In the genomic region with DNA sequence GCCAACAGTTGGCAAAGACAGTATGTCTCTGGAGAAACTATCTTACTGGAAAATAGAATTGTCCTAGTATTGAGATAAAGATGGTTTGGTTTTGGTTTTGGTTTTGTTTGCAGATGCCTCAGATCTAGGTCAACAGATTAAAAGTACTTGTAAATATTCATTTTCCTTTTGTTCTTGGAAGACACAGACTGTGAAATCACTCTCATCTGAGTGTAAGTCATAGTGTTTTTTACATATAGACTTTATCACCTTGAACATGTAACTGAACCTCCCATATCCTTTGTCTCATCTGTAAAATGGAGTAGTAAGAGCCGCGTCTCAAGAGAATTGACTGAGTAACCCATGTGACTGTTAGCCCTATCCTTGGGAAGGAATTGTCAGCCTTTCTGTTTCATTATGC, we compare ENCODE assay signal across 15 cellular contexts. TPM values are rescaled to one million over a fixed set of nuclear protein-coding genes. Genes with fewer than 3 reads are reported as not detected.
DNase-seq lines count a peak whose midpoint lies in the region; ATAC-seq and TF ChIP-seq lines count a peak whose summit lies in the region.
"Had no signal": no experiment of that assay in that cellular context is flagged by ENCODE, and none has a peak within 500 bp of the region (broad histone marks: within the 10 kb centered on the region; RNA-seq: fewer than 3 reads in every experiment).

No MANE protein-coding gene starts in this region.

- H3K27me3 ChIP-seq in suprapubic skin, result no peaks in the 10 kb centered on the region

- no peaks in the 10 kb centered on the region for H3K27me3 Mint-ChIP-seq in activated naive CD4-positive, alpha-beta T cell treated with anti-CD3 and anti-CD28 coated beads for 36 hours (ENCODE audit: low read depth)
- no peaks in the 10 kb centered on the region for H3K27me3 Mint-ChIP-seq in T-cell
- no peaks in the 10 kb centered on the region for H3K27me3 Mint-ChIP-seq in stimulated activated naive CD8-positive, alpha-beta T cell treated with anti-CD3 and anti-CD28 coated beads, Interleukin-15, amount 100 ng/mL, for 72 hours
- H3K27me3 Mint-ChIP-seq: naive thymus-derived CD8-positive, alpha-beta T cell had no signal

- WGBS in suprapubic skin, result 65% methylated on average over 2 of the region's 2 CpGs

- H3K36me3 ChIP-seq in suprapubic skin, result no peaks in the 10 kb centered on the region

- H3K9me3 Mint-ChIP-seq in activated naive CD4-positive, alpha-beta T cell treated with anti-CD3 and anti-CD28 coated beads for 36 hours, result no peaks in the 10 kb centered on the region
- H3K9me3 Mint-ChIP-seq in T-cell, result no peaks in the 10 kb centered on the region
- no peaks in the 10 kb centered on the region for H3K9me3 Mint-ChIP-seq in stimulated activated naive CD8-positive, alpha-beta T cell treated with anti-CD3 and anti-CD28 coated beads, Interleukin-15, amount 100 ng/mL, for 72 hours
- H3K9me3 Mint-ChIP-seq: naive thymus-derived CD8-positive, alpha-beta T cell had no signal

- CTCF ChIA-PET in activated naive CD4-positive, alpha-beta T cell treated with anti-CD3 and anti-CD28 coated beads for 36 hours (lab: Charles Lee), result no interaction called here
- CTCF ChIA-PET in T-cell (lab: Charles Lee), result no interaction called here

- no peaks in the 10 kb centered on the region for H3K36me3 Mint-ChIP-seq in activated naive CD4-positive, alpha-beta T cell treated with anti-CD3 and anti-CD28 coated beads for 36 hours (ENCODE audit: low read depth)
- peaks cover under 1% of the 10 kb centered on the region for H3K36me3 Mint-ChIP-seq in T-cell

- POLR2A ChIA-PET in T-cell (lab: Charles Lee), result no interaction called here

- H3K4me3 ChIP-seq in suprapubic skin, result no peak overlapping the region
- H3K4me3 ChIP-seq: GM12878, lung had no signal

- no peak overlapping the region for H3K27ac ChIP-seq in suprapubic skin

- no peak for TF ChIP-seq CTCF in suprapubic skin (IDR thresholded peaks at IDR 0.05)

- no peak for DNase-seq in activated naive CD4-positive, alpha-beta T cell treated with anti-CD3 and anti-CD28 coated beads for 36 hours
- DNase-seq in activated naive CD4-positive, alpha-beta T cell treated with anti-CD3 and anti-CD28 coated beads, Interleukin-2, amount 50 U/mL, for 16 hours, result no peak
- DNase-seq in T-cell, result no peak
- DNase-seq in central memory CD4-positive, alpha-beta T cell, result peak; percentile 37
- DNase-seq in stimulated activated naive CD8-positive, alpha-beta T cell treated with anti-CD3 and anti-CD28 coated beads, Interleukin-15, amount 100 ng/mL, for 72 hours, result no peak
- no peak for DNase-seq in suprapubic skin (ENCODE audit: low spot score in 2 of 2)
- DNase-seq in NCI-H2081 treated with DMSO at 0.1 percent for 48 hours (lab: John Stamatoyannopoulos, UW), result no peak
- no peak for DNase-seq in left colon
- DNase-seq: activated CD8-positive, alpha-beta memory T cell treated with anti-CD3 and anti-CD28 coated beads, Interleukin-2, amount 50 U/mL, for 48 hours; amygdala; naive thymus-derived CD8-positive, alpha-beta T cell; NCI-H69 had no signal

- no peak for TF ChIP-seq POLR2A in suprapubic skin (IDR thresholded peaks at IDR 0.05)

- peaks cover 87% of the 10 kb centered on the region for H3K4me1 Mint-ChIP-seq in activated naive CD4-positive, alpha-beta T cell treated with anti-CD3 and anti-CD28 coated beads for 36 hours (ENCODE audit: low read depth)
- H3K4me1 Mint-ChIP-seq in T-cell, result peaks cover 94 to 99% (median 95%) of the 10 kb centered on the region in 3 donors
- peaks cover 83% of the 10 kb centered on the region for H3K4me1 Mint-ChIP-seq in stimulated activated naive CD8-positive, alpha-beta T cell treated with anti-CD3 and anti-CD28 coated beads, Interleukin-15, amount 100 ng/mL, for 72 hours

- no peaks in the 10 kb centered on the region for H3K9me3 ChIP-seq in suprapubic skin

- peaks cover 87% of the 10 kb centered on the region for H3K4me1 ChIP-seq in suprapubic skin

- ATAC-seq in T-cell (replicated peaks in 1 of 4) (peak in 2 of 4 experiments; percentile 42 to 52), left colon (no peak)
- ATAC-seq in stimulated activated naive CD8-positive, alpha-beta T cell treated with anti-CD3 and anti-CD28 coated beads, Interleukin-15, amount 100 ng/mL, for 72 hours, result peak; percentile 42
- ATAC-seq: GM12878, SK-N-SH treated with all-trans-retinoic acid at 6 μM for 48 hours had no signal

- intact Hi-C loops in activated naive CD4-positive, alpha-beta T cell treated with anti-CD3 and anti-CD28 coated beads for 36 hours (cut with micrococcal nuclease), result loop anchor here (1.0 to 2.0 kb wide), 2 partner anchors 20 to 521 kb away; no protein-coding TSS in a partner anchor
- intact Hi-C loops in left colon (cut with DNase I, micrococcal nuclease), result loop anchor here in 1 of 2 donors (10.0 kb wide), 1 partner anchor 915 kb away; no protein-coding TSS in a partner anchor

- H3K4me3 Mint-ChIP-seq in activated naive CD4-positive, alpha-beta T cell treated with anti-CD3 and anti-CD28 coated beads for 36 hours, result peak overlapping the region; percentile 53
- peak overlapping the region; percentile 40 to 65 (median 60) for H3K4me3 Mint-ChIP-seq in T-cell
- H3K4me3 Mint-ChIP-seq in stimulated activated naive CD8-positive, alpha-beta T cell treated with anti-CD3 and anti-CD28 coated beads, Interleukin-15, amount 100 ng/mL, for 72 hours, result peak overlapping the region; percentile 27 to 55

- TF ChIP-seq EP300 in suprapubic skin (IDR thresholded peaks at IDR 0.05), result no peak

- H3K27ac Mint-ChIP-seq in activated naive CD4-positive, alpha-beta T cell treated with anti-CD3 and anti-CD28 coated beads for 36 hours, result peak overlapping the region; percentile 72
- peak overlapping the region; percentile 77 to 78 for H3K27ac Mint-ChIP-seq in T-cell
- peak overlapping the region in 1 of 2 donors; percentile 26 for H3K27ac Mint-ChIP-seq in stimulated activated naive CD8-positive, alpha-beta T cell treated with anti-CD3 and anti-CD28 coated beads, Interleukin-15, amount 100 ng/mL, for 72 hours

RNA-seq across cellular contexts. Expression of gene MAP3K1, which starts 34.3 kb away (rescaled TPM):
- total RNA-seq in activated naive CD4-positive, alpha-beta T cell treated with anti-CD3 and anti-CD28 coated beads for 36 hours, result 10 to 100 TPM; 18.2 to 19.2 TPM
- total RNA-seq in T-cell (10 to 100 TPM; 53.1 to 96.0 (median 80.6) TPM), suprapubic skin (10 to 100 TPM; 48.4 to 89.2 (median 61.1) TPM), left colon (10 to 100 TPM in 1 of 2 donors, 1 to 10 TPM in 1; 9.4 to 12.5 TPM)

RNA-seq across cellular contexts. Expression of gene SETD9, which starts 59.7 kb away (rescaled TPM):
- total RNA-seq in activated naive CD4-positive, alpha-beta T cell treated with anti-CD3 and anti-CD28 coated beads for 36 hours, result 1 to 10 TPM; 5.8 to 8.6 TPM
- 1 to 10 TPM in 4 of 5 donors, under 1 TPM in 1; 0.73 to 6.4 (median 5.3) TPM for total RNA-seq in T-cell
- total RNA-seq in suprapubic skin, result 10 to 100 TPM in 2 of 4 donors, 1 to 10 TPM in 2; 6.3 to 14.4 (median 8.7) TPM
- total RNA-seq in left colon, result 10 to 100 TPM; 17.1 to 26.3 TPM
